ENCODE assay signal across 22 cellular contexts in the genomic region with DNA sequence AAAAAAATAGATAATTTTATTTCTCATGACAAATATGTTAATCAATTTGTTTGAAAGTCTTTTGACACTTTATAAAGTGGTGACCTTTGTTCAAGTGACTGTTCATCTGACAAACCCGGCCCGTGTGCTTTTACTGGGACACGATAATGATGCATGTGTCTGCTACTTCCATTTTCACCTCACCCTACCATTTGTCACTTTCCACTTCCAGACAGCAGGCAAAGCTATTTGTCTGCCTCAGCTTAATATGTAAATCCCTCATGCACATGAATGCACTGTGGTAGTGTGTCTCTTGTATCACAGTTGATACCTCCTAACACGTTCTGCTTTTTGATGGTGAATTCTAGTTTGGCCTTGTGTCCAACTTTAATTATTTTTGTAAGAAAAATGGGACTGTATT.
DNase-seq lines count a peak whose midpoint lies in the region; ATAC-seq, FAIRE-seq and TF ChIP-seq lines count a peak whose summit lies in the region.
"Had no signal": no experiment of that assay in that cellular context is flagged by ENCODE, and none has a peak within 500 bp of the region (broad histone marks: within the 10 kb centered on the region; RNA-seq: fewer than 3 reads in every experiment).

No MANE protein-coding gene starts in this region.

- no peak overlapping the region for H3K4ac ChIP-seq in mesendoderm (ENCODE audit: low read depth, low read length)

- no peak overlapping the region for H2AFZ ChIP-seq in Karpas-422 (ENCODE audit: low read length)

- H3K79me1 ChIP-seq in mesendoderm (ENCODE audit: low read length), result no peaks in the 10 kb centered on the region

- H3K9ac ChIP-seq in Karpas-422 (ENCODE audit: low read length) (no peak overlapping the region), mesendoderm (ENCODE audit: low read length) (no peak overlapping the region)
- H3K9ac ChIP-seq: BLaER1 had no signal

- TF ChIP-seq EP300 in stomach (IDR thresholded peaks at IDR 0.05), result no peak

- H2BK5ac ChIP-seq in mesendoderm (ENCODE audit: low read length), result no peak overlapping the region

- no CpG with 5 or more reads among the region's 4 CpGs for WGBS in mesendoderm (ENCODE audit: extremely low coverage, insufficient coverage, low lambda C conversion rate)
- WGBS in small intestine, 3 donors, result 45 to 75% (median 65%) methylated on average over 4 of the region's 4 CpGs
- 82 to 90% (median 84%) methylated on average over 4 of the region's 4 CpGs for WGBS in stomach, 5 donors
- WGBS in heart right ventricle, 2 donors, result 85 to 87% methylated on average over 4 of the region's 4 CpGs

- no peaks in the 10 kb centered on the region for H4K20me1 ChIP-seq in Karpas-422 (ENCODE audit: insufficient read depth, low read depth, low read length)
- H4K20me1 ChIP-seq: BLaER1 had no signal

- H3K4me2 ChIP-seq in Karpas-422 (ENCODE audit: low read depth, low read length, poor library complexity, severe bottlenecking), result no peak overlapping the region
- no peak overlapping the region for H3K4me2 ChIP-seq in mesendoderm (ENCODE audit: low read length)
- H3K4me2 ChIP-seq: BLaER1 had no signal

- H4K8ac ChIP-seq in mesendoderm (ENCODE audit: low read depth, low read length), result no peak overlapping the region

- POLR2A ChIA-PET in MCF 10A (lab: Yijun Ruan, JAX), result interaction anchor here (0.7 to 0.9 kb wide), 3 partner anchors 41 to 1925 kb away, joined by 3 read pairs; no protein-coding TSS in a partner anchor

- no peak for ATAC-seq in heart right ventricle
- ATAC-seq: CD8-positive, alpha-beta T cell had no signal

- no peaks in the 10 kb centered on the region for H3K4me1 Mint-ChIP-seq in MCF 10A (ENCODE audit: insufficient read depth, unreplicated experiment)
- H3K4me1 Mint-ChIP-seq: B cell had no signal

- H3K23ac ChIP-seq in mesendoderm (ENCODE audit: low read length), result no peak overlapping the region

- H3K4me3 ChIP-seq in Karpas-422 (ENCODE audit: low read length), result no peak overlapping the region
- no peak overlapping the region for H3K4me3 ChIP-seq in mesendoderm (ENCODE audit: low read length)
- no peak overlapping the region for H3K4me3 ChIP-seq in small intestine (ENCODE audit: low read depth in 1 of 2, low read length in 2 of 2)
- H3K4me3 ChIP-seq in stomach, result no peak overlapping the region
- no peak overlapping the region for H3K4me3 ChIP-seq in heart right ventricle
- H3K4me3 ChIP-seq: BLaER1 had no signal

- peaks cover 32% of the 10 kb centered on the region for H3K36me3 Mint-ChIP-seq in MCF 10A (ENCODE audit: insufficient read depth, unreplicated experiment)

- FAIRE-seq in small intestine (lab: Jason Lieb, UNC), result no peak
- FAIRE-seq: A204.1, G401.6, H54 had no signal

- no peak overlapping the region for H4K5ac ChIP-seq in mesendoderm (ENCODE audit: low read length)

- DNase-seq in NCI-H526 (lab: John Stamatoyannopoulos, UW) (peak; percentile 9 to 21), NCI-H526 treated with DMSO at 0.1 percent for 48 hours (lab: John Stamatoyannopoulos, UW) (no peak), Karpas-422 (peak; percentile 53), mesendoderm (peak; percentile 25), small intestine (peak; percentile 31), stomach (no peak), MCF 10A (ENCODE audit: unreplicated experiment) (no peak), heart right ventricle (no peak)
- DNase-seq: Caco-2; CD4-positive, CD25-positive, alpha-beta regulatory T cell; CD8-positive, alpha-beta T cell; DMS153; DND-41; GOT3; HCEC 1CT had no signal

- H2BK120ac ChIP-seq in mesendoderm (ENCODE audit: low read depth, low read length), result no peak overlapping the region

- no peaks in the 10 kb centered on the region for H3K9me3 Mint-ChIP-seq in MCF 10A (ENCODE audit: unreplicated experiment)

- H3K9me3 ChIP-seq in Karpas-422 (ENCODE audit: low read length) (no peaks in the 10 kb centered on the region), small intestine (ENCODE audit: control insufficient read depth, low read depth) (no peaks in the 10 kb centered on the region), stomach (no peaks in the 10 kb centered on the region), heart right ventricle (no peaks in the 10 kb centered on the region)
- H3K9me3 ChIP-seq: BLaER1, Caco-2 had no signal

- H3K27ac ChIP-seq in Karpas-422 (ENCODE audit: low read length) (no peak overlapping the region), mesendoderm (ENCODE audit: low read depth, low read length) (no peak overlapping the region), small intestine (ENCODE audit: low read depth in 1 of 2, low read length in 1 of 2) (no peak overlapping the region), stomach (no peak overlapping the region), heart right ventricle (no peak overlapping the region)
- H3K27ac ChIP-seq: 22Rv1, BLaER1, C4-2B had no signal

- intact Hi-C loops in stomach (cut with DNase I; ENCODE audit: low total_unique reads), result no loop called here
- intact Hi-C loops in MCF 10A (cut with micrococcal nuclease), result no loop called here
- intact Hi-C loops in heart right ventricle (cut with DNase I), result no loop called here

- H3K4me3 Mint-ChIP-seq in MCF 10A (ENCODE audit: unreplicated experiment), result no peak overlapping the region
- H3K4me3 Mint-ChIP-seq: B cell; CD8-positive, alpha-beta T cell had no signal

- H3K27me3 ChIP-seq in Karpas-422 (ENCODE audit: low read length) (no peaks in the 10 kb centered on the region), mesendoderm (ENCODE audit: insufficient read depth, low read length, poor library complexity) (no peaks in the 10 kb centered on the region), small intestine (ENCODE audit: control insufficient read depth in 2 of 2, insufficient read depth in 2 of 2, low read length in 2 of 2) (no peaks in the 10 kb centered on the region), stomach (no peaks in the 10 kb centered on the region), heart right ventricle (no peaks in the 10 kb centered on the region)
- H3K27me3 ChIP-seq: BLaER1 had no signal

- H3K4me1 ChIP-seq in Karpas-422 (ENCODE audit: low read length) (peaks cover 21% of the 10 kb centered on the region), mesendoderm (ENCODE audit: control insufficient read depth, low read depth, low read length) (no peaks in the 10 kb centered on the region), small intestine (ENCODE audit: control insufficient read depth in 2 of 2, insufficient read depth in 1 of 2, low read depth in 1 of 2, low read length in 1 of 2) (no peaks in the 10 kb centered on the region), stomach (no peaks in the 10 kb centered on the region), heart right ventricle (no peaks in the 10 kb centered on the region)
- H3K4me1 ChIP-seq: BLaER1, Caco-2 had no signal

- H2AK5ac ChIP-seq in mesendoderm (ENCODE audit: low read length), result no peak overlapping the region

- no peak overlapping the region for H3K27ac Mint-ChIP-seq in MCF 10A (ENCODE audit: low read depth, unreplicated experiment)
- H3K27ac Mint-ChIP-seq: B cell; CD4-positive, CD25-positive, alpha-beta regulatory T cell; CD8-positive, alpha-beta T cell had no signal

- peaks cover 17% of the 10 kb centered on the region for H3K36me3 ChIP-seq in Karpas-422 (ENCODE audit: insufficient read depth, low read length)
- H3K36me3 ChIP-seq in mesendoderm (ENCODE audit: control insufficient read depth, insufficient read depth, low read length), result no peaks in the 10 kb centered on the region
- H3K36me3 ChIP-seq in small intestine (ENCODE audit: control insufficient read depth in 2 of 2, insufficient read depth in 2 of 2, low read length in 2 of 2), result peaks cover 0 to 9% of the 10 kb centered on the region in 2 donors
- H3K36me3 ChIP-seq in stomach, result peaks cover 0 to 23% (median 22%) of the 10 kb centered on the region in 4 donors
- H3K36me3 ChIP-seq in heart right ventricle, result peaks cover 0 to 30% (median 11%) of the 10 kb centered on the region in 9 donors

- H2BK15ac ChIP-seq in mesendoderm (replicated peaks; ENCODE audit: low read depth), result no peak overlapping the region

- no TSS peak for BruUV-seq in MCF 10A (replicated peaks; lab: Mats Ljungman, UMichigan)

- CTCF ChIA-PET in MCF 10A (lab: Yijun Ruan, JAX), result interaction anchor here (0.7 to 1.7 kb wide), 4 partner anchors 14 to 37 kb away, joined by 3 to 8 read pairs (median 4); no protein-coding TSS in a partner anchor

- H3K79me2 ChIP-seq in Karpas-422 (ENCODE audit: low read length), result peaks cover 59% of the 10 kb centered on the region
- no peaks in the 10 kb centered on the region for H3K79me2 ChIP-seq in mesendoderm (ENCODE audit: control insufficient read depth, insufficient read depth, low read length)

- H3K27me3 Mint-ChIP-seq in MCF 10A (ENCODE audit: insufficient read depth, unreplicated experiment), result no peaks in the 10 kb centered on the region
- H3K27me3 Mint-ChIP-seq: B cell; CD4-positive, CD25-positive, alpha-beta regulatory T cell had no signal

- H3K56ac ChIP-seq in mesendoderm (ENCODE audit: low read length), result no peak overlapping the region

- H3K18ac ChIP-seq in mesendoderm (ENCODE audit: low read length), result no peak overlapping the region

- no peaks in the 10 kb centered on the region for H3K9me2 ChIP-seq in Karpas-422 (replicated peaks; ENCODE audit: insufficient read depth, low read length)

- no peak for TF ChIP-seq CTCF in stomach (IDR thresholded peaks at IDR 0.05)
- no peak for TF ChIP-seq CTCF in MCF 10A (IDR thresholded peaks at IDR 0.05; ENCODE audit: unreplicated experiment)
- no peak for TF ChIP-seq CTCF in heart right ventricle (IDR thresholded peaks at IDR 0.05)

- no peak for TF ChIP-seq POLR2A in stomach (IDR thresholded peaks at IDR 0.05)

Comparison
In these comparisons a context has a peak if more than half of its experiments do, and no peak if none do; other contexts are left out.
1. DNase-seq: peak in NCI-H526 (2 of 2), Karpas-422 (single experiment), mesendoderm (single experiment) and small intestine (single experiment); none in NCI-H526 treated with DMSO at 0.1 percent for 48 hours (single experiment), stomach (single experiment), MCF 10A (single experiment) and heart right ventricle (0 of 2).